8 cellular contexts compared by ENCODE assay signal in genomic region chr1:23592209-23592905, GRCh38. TPM values are rescaled to one million over a fixed set of nuclear protein-coding genes. Genes with fewer than 3 reads are reported as not detected.
A peak's percentile ranks its signal among the peaks of the same experiment; 100 is the strongest.
DNase-seq lines count a peak whose midpoint lies in the region; ATAC-seq and TF ChIP-seq lines count a peak whose summit lies in the region.

No MANE protein-coding gene starts in this region.

- H3K27ac ChIP-seq in lower lobe of right lung (peak overlapping the region; percentile 18), brain microvascular endothelial cell (no peak overlapping the region)

- peak; percentile 67 for DNase-seq in Caki2 (ENCODE audit: low read depth)
- peak; percentile 29 for DNase-seq in HFF-Myc (ENCODE audit: extremely low read depth, low read depth)
- DNase-seq in lower lobe of right lung: no peak
- no peak for DNase-seq in middle frontal gyrus (ENCODE audit: extremely low spot score, low spot score)
- DNase-seq in brain microvascular endothelial cell: no peak
- no peak for DNase-seq in KG1 (lab: John Stamatoyannopoulos, UW)

- ATAC-seq in SK-N-SH treated with all-trans-retinoic acid at 6 μM for 48 hours: peak; percentile 28; the same call in 1 of the 3 replicates
- no peak for ATAC-seq in lower lobe of right lung
- no peak for ATAC-seq in GM18517 (IDR thresholded peaks at IDR 0.05; ENCODE audit: unreplicated experiment)

- H3K36me3 ChIP-seq in lower lobe of right lung (no peaks in the 10 kb centered on the region), brain microvascular endothelial cell (replicated peaks) (no peaks in the 10 kb centered on the region)

- H3K9me3 ChIP-seq in lower lobe of right lung: no peaks in the 10 kb centered on the region

- intact Hi-C loops in lower lobe of right lung (cut with DNase I): no loop called here

- no peak for TF ChIP-seq CTCF in HFF-Myc (IDR thresholded peaks at IDR 0.05; ENCODE audit: low read depth, low read length, missing control alignments)
- TF ChIP-seq CTCF in lower lobe of right lung (IDR thresholded peaks at IDR 0.05): no peak
- TF ChIP-seq CTCF in brain microvascular endothelial cell (IDR thresholded peaks at IDR 0.05; ENCODE audit: low read depth, low read length, missing control alignments): no peak

- in situ Hi-C loops in Caki2 (cut with HindIII; ENCODE audit: low pct_unique_long_range_greater_than_20kb, low sequenced_read_pairs): no loop called here
- in situ Hi-C loops in brain microvascular endothelial cell (cut with HindIII; ENCODE audit: low pct_ligation_motif_present, low sequenced_read_pairs): no loop called here

- no peaks in the 10 kb centered on the region for H3K27me3 ChIP-seq in lower lobe of right lung (ENCODE audit: low read depth)
- H3K27me3 ChIP-seq in brain microvascular endothelial cell (replicated peaks): no peaks in the 10 kb centered on the region

- H3K4me3 ChIP-seq in HFF-Myc (replicated peaks; ENCODE audit: low read depth, low read length) (no peak overlapping the region), lower lobe of right lung (no peak overlapping the region), brain microvascular endothelial cell (ENCODE audit: low read depth, low read length) (no peak overlapping the region)

- H3K4me1 ChIP-seq in lower lobe of right lung: peaks cover 13% of the 10 kb centered on the region

TF ChIP-seq in SK-N-SH treated with all-trans-retinoic acid at 6 μM for 48 hours, 23 proteins besides CTCF, POLR2A, EP300 and RAD21:
- TF ChIP-seq ARNTL (CRISPR knock-in tag; IDR thresholded peaks at IDR 0.05; ENCODE audit: borderline replicate concordance, low read depth): no peak
- TF ChIP-seq ZC3H10 (CRISPR knock-in tag; IDR thresholded peaks at IDR 0.05): no peak
- TF ChIP-seq SNAI2 (CRISPR knock-in tag; IDR thresholded peaks at IDR 0.05): no peak
- no peak for TF ChIP-seq ESRRG (CRISPR knock-in tag; IDR thresholded peaks at IDR 0.05)
- TF ChIP-seq CSDC2 (CRISPR knock-in tag; IDR thresholded peaks at IDR 0.05): no peak
- TF ChIP-seq PPARA (CRISPR knock-in tag; IDR thresholded peaks at IDR 0.05; ENCODE audit: borderline replicate concordance): no peak
- no peak for TF ChIP-seq ZFP3 (CRISPR knock-in tag; IDR thresholded peaks at IDR 0.05)
- no peak for TF ChIP-seq ZNF565 (CRISPR knock-in tag; conservative IDR thresholded peaks at IDR 0.05; ENCODE audit: low read depth)
- TF ChIP-seq RARB (CRISPR knock-in tag; IDR thresholded peaks at IDR 0.05): no peak
- TF ChIP-seq PATZ1 (CRISPR knock-in tag; IDR thresholded peaks at IDR 0.05; ENCODE audit: borderline replicate concordance): no peak

RNA-seq across cellular contexts. Expression of gene ID3, which starts 33.1 kb away (rescaled TPM):
- total RNA-seq in Caki2 (2014; rRNA removed; shearing (Covaris generic); ENCODE audit: low replicate concordance): 460 and 470 TPM in 2 replicates
- 137 TPM for total RNA-seq in lower lobe of right lung

Comparison
In these comparisons a context has a peak if more than half of its experiments do, and no peak if none do; other contexts are left out.
1. DNase-seq: peak in Caki2 (single experiment) and HFF-Myc (single experiment); none in lower lobe of right lung (single experiment), middle frontal gyrus (single experiment), brain microvascular endothelial cell (single experiment) and KG1 (single experiment).